In genomic region chr5:143400541-143401252, GRCh38 we compare ENCODE assay signal across 8 cellular contexts.
A peak's percentile ranks its signal among the peaks of the same experiment; 100 is the strongest.
DNase-seq lines count a peak whose midpoint lies in the region; ATAC-seq and TF ChIP-seq lines count a peak whose summit lies in the region.

No MANE protein-coding gene starts in this region.

- H3K27me3 ChIP-seq in OCI-LY3 (ENCODE audit: low read depth, low read length) (no peaks in the 10 kb centered on the region), rectal smooth muscle tissue (ENCODE audit: control insufficient read depth, insufficient read depth, low read length) (no peaks in the 10 kb centered on the region)

- peaks cover 2% of the 10 kb centered on the region; the same call in 1 of the 2 replicates for H3K4me1 ChIP-seq in OCI-LY3 (ENCODE audit: low read length)
- peaks cover 21% of the 10 kb centered on the region for H3K4me1 ChIP-seq in rectal smooth muscle tissue (ENCODE audit: control insufficient read depth, insufficient read depth, low read length)

- no peak for ATAC-seq in GM18870 (IDR thresholded peaks at IDR 0.05; ENCODE audit: unreplicated experiment)

- peaks cover 79% of the 10 kb centered on the region for H3K79me2 ChIP-seq in OCI-LY3 (ENCODE audit: low read length)

- peak overlapping the region; percentile 75 for H3K4me2 ChIP-seq in OCI-LY3 (ENCODE audit: low read length)

- H4K20me1 ChIP-seq in OCI-LY3 (ENCODE audit: insufficient read depth, low read length): peaks cover 8% of the 10 kb centered on the region; the same call in 1 of the 2 replicates

- DNase-seq in GM12864 (ENCODE audit: low read depth): no peak
- DNase-seq in epithelial cell of esophagus (ENCODE audit: low read depth): no peak
- no peak for DNase-seq in DMS114 treated with DMSO at 0.1 percent for 48 hours (lab: John Stamatoyannopoulos, UW; ENCODE audit: unreplicated experiment)
- DNase-seq in amniotic stem cell (lab: John Stamatoyannopoulos, UW): no peak
- no peak for DNase-seq in central memory CD4-positive, alpha-beta T cell

- H3K9me3 ChIP-seq in OCI-LY3 (ENCODE audit: insufficient read depth, low read length): no peaks in the 10 kb centered on the region; the same call in 1 of the 2 replicates

- H3K9ac ChIP-seq in OCI-LY3 (ENCODE audit: low read length) (peak overlapping the region; percentile 86), rectal smooth muscle tissue (ENCODE audit: low read length) (no peak overlapping the region)

- peaks cover 25% of the 10 kb centered on the region for H3K36me3 ChIP-seq in OCI-LY3 (replicated peaks; ENCODE audit: low read depth, low read length)
- H3K36me3 ChIP-seq in rectal smooth muscle tissue (ENCODE audit: control insufficient read depth, insufficient read depth, low read length): peaks cover 4% of the 10 kb centered on the region

- H3K27ac ChIP-seq in OCI-LY3 (ENCODE audit: low read length) (peak overlapping the region; percentile 98), rectal smooth muscle tissue (ENCODE audit: low read depth, low read length) (no peak overlapping the region)

- H3K4me3 ChIP-seq in GM12864 (ENCODE audit: low read depth, low read length) (peak overlapping the region; percentile 97), OCI-LY3 (ENCODE audit: low read length) (peak overlapping the region; percentile 99), epithelial cell of esophagus (ENCODE audit: low read length) (peak overlapping the region; percentile 72), rectal smooth muscle tissue (ENCODE audit: low read length) (peak overlapping the region; percentile 90)

- no peak for TF ChIP-seq CTCF in GM12864 (IDR thresholded peaks at IDR 0.05; ENCODE audit: low read depth, low read length, missing control alignments)
- TF ChIP-seq CTCF in OCI-LY3 (IDR thresholded peaks at IDR 0.05; ENCODE audit: low read depth, low read length): no peak
- no peak for TF ChIP-seq CTCF in epithelial cell of esophagus (IDR thresholded peaks at IDR 0.05; ENCODE audit: insufficient read depth, low read depth, low read length, missing control alignments)

- no peak overlapping the region for H2AFZ ChIP-seq in OCI-LY3 (ENCODE audit: low read depth, low read length)
